In the genomic region with DNA sequence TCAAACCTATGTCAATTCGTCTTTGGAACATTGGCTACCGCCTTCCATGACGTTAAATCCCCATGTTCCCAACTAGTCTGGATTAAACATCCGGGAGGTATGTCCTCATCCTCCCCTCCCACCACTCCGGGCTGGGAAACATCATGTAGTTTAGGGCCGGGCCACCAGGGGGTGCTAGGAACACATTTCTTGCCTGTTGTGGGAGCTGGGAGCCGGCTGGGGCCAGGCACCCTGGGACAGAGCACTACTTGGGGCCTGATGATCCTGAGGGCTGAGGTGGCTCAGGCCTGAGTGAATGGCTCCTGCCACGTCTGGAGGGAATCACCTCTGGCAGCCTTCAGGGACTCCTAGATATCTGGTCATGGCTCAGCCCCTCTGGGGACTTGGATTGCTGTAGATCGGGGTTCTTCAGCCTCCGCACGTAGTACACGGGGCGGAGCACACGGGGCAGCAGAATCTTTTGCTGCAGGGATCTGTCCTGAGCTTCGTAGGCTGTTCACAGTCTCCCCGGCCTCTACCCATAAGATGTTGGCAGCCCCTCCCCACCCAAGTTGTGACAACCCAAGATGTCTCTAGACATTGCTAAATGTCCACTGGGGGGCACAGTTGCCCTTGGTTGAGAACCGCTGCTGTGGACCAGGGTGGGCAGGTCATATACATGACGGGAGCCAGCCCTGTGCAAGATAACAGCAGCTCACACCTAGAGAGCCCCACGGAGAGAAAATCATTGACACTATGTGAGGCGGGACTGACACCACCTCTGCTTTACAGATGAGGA, we compare ENCODE assay signal across 14 cellular contexts.
DNase-seq lines count a peak whose midpoint lies in the region; ATAC-seq and TF ChIP-seq lines count a peak whose summit lies in the region.
"Had no signal": no experiment of that assay in that cellular context is flagged by ENCODE, and none has a peak within 500 bp of the region (broad histone marks: within the 10 kb centered on the region; RNA-seq: fewer than 3 reads in every experiment).

No MANE protein-coding gene starts in this region.

- no peak for ATAC-seq in T-helper 17 cell
- ATAC-seq: stimulated activated effector memory CD8-positive, alpha-beta T cell treated with anti-CD3 and anti-CD28 coated beads, Interleukin-12 subunit alpha, Interleukin-12 subunit beta, amount 100 ng/mL, for 72 hours; T-cell had no signal

- peaks cover 29% of the 10 kb centered on the region for H3K9me3 Mint-ChIP-seq in activated naive CD4-positive, alpha-beta T cell treated with anti-CD3 and anti-CD28 coated beads for 36 hours

- H3K27me3 Mint-ChIP-seq in activated naive CD4-positive, alpha-beta T cell treated with anti-CD3 and anti-CD28 coated beads for 36 hours (ENCODE audit: low read depth) = no peaks in the 10 kb centered on the region
- no peaks in the 10 kb centered on the region for H3K27me3 Mint-ChIP-seq in T-helper 17 cell
- H3K27me3 Mint-ChIP-seq: T-cell had no signal

- in situ Hi-C loops in SK-MEL-5 (cut with HindIII; ENCODE audit: low pct_unique_long_range_greater_than_20kb, low sequenced_read_pairs) = no loop called here

- no peak for TF ChIP-seq CTCF in A673 (conservative IDR thresholded peaks at IDR 0.05; ENCODE audit: low read depth, low read length)

- DNase-seq in activated naive CD4-positive, alpha-beta T cell treated with anti-CD3 and anti-CD28 coated beads for 36 hours = peak; percentile 17
- DNase-seq in activated naive CD4-positive, alpha-beta T cell treated with anti-CD3 and anti-CD28 coated beads, Interleukin-2, amount 50 U/mL, for 16 hours = no peak
- DNase-seq in HEK293T (ENCODE audit: extremely low spot score) (peak; percentile 21), SK-MEL-5 (ENCODE audit: low read depth, low spot score) (peak; percentile 34), midbrain (lab: John Stamatoyannopoulos, UW) (peak; percentile 2), NCI-H748 treated with DMSO at 0.1 percent for 48 hours (lab: John Stamatoyannopoulos, UW) (no peak), A673 (ENCODE audit: low spot score) (no peak), T-helper 17 cell (no peak)
- DNase-seq: effector CD4-positive, alpha-beta T cell; NCI-H510A; occipital lobe; T-cell had no signal

- H3K36me3 Mint-ChIP-seq in activated naive CD4-positive, alpha-beta T cell treated with anti-CD3 and anti-CD28 coated beads for 36 hours (ENCODE audit: low read depth) = peaks cover 2% of the 10 kb centered on the region
- no peaks in the 10 kb centered on the region for H3K36me3 Mint-ChIP-seq in T-helper 17 cell (ENCODE audit: low read depth)
- H3K36me3 Mint-ChIP-seq: stimulated activated effector memory CD8-positive, alpha-beta T cell treated with anti-CD3 and anti-CD28 coated beads, Interleukin-12 subunit alpha, Interleukin-12 subunit beta, amount 100 ng/mL, for 72 hours; T-cell had no signal

- H3K9me3 ChIP-seq in A673 (ENCODE audit: low read depth, low read length, poor library complexity, severe bottlenecking) (peaks cover 29% of the 10 kb centered on the region), T-helper 17 cell (ENCODE audit: control insufficient read depth, low read length, poor library complexity, severe bottlenecking) (no peaks in the 10 kb centered on the region)

- no peaks in the 10 kb centered on the region for H3K4me1 ChIP-seq in A673 (ENCODE audit: insufficient read depth, low read length, poor library complexity, severe bottlenecking)

- no peaks in the 10 kb centered on the region for H3K4me1 Mint-ChIP-seq in activated naive CD4-positive, alpha-beta T cell treated with anti-CD3 and anti-CD28 coated beads for 36 hours (ENCODE audit: low read depth)
- H3K4me1 Mint-ChIP-seq in T-helper 17 cell = no peaks in the 10 kb centered on the region
- H3K4me1 Mint-ChIP-seq: stimulated activated effector memory CD8-positive, alpha-beta T cell treated with anti-CD3 and anti-CD28 coated beads, Interleukin-12 subunit alpha, Interleukin-12 subunit beta, amount 100 ng/mL, for 72 hours; T-cell had no signal

- H3K27ac Mint-ChIP-seq in activated naive CD4-positive, alpha-beta T cell treated with anti-CD3 and anti-CD28 coated beads for 36 hours = no peak overlapping the region
- no peak overlapping the region for H3K27ac Mint-ChIP-seq in T-helper 17 cell
- H3K27ac Mint-ChIP-seq: stimulated activated effector memory CD8-positive, alpha-beta T cell treated with anti-CD3 and anti-CD28 coated beads, Interleukin-12 subunit alpha, Interleukin-12 subunit beta, amount 100 ng/mL, for 72 hours; T-cell had no signal

- H3K27me3 ChIP-seq in A673 (replicated peaks; ENCODE audit: insufficient read depth, low read depth, low read length, poor library complexity) = no peaks in the 10 kb centered on the region
- H3K27me3 ChIP-seq: BLaER1 had no signal

- POLR2A ChIA-PET in HEK293T (lab: Yijun Ruan, JAX) = no interaction called here
- POLR2A ChIA-PET in A673 (lab: Charles Lee; ENCODE audit: low non-redundant PET) = no interaction called here

- CTCF ChIA-PET in activated naive CD4-positive, alpha-beta T cell treated with anti-CD3 and anti-CD28 coated beads for 36 hours (lab: Charles Lee) = no interaction called here
- CTCF ChIA-PET in HEK293T (lab: Yijun Ruan, JAX) (no interaction called here), A673 (lab: Charles Lee) (no interaction called here)

- H3K36me3 ChIP-seq in A673 (ENCODE audit: insufficient read depth, low read length, poor library complexity, severe bottlenecking) = no peaks in the 10 kb centered on the region
- H3K36me3 ChIP-seq: BLaER1 had no signal

- no TSS peak for BruUV-seq in A673 (replicated peaks; lab: Mats Ljungman, UMichigan)

- intact Hi-C loops in activated naive CD4-positive, alpha-beta T cell treated with anti-CD3 and anti-CD28 coated beads for 36 hours (cut with micrococcal nuclease) = no loop called here
- intact Hi-C loops in A673 (cut with micrococcal nuclease; ENCODE audit: unreplicated experiment) = no loop called here

- H3K4me3 Mint-ChIP-seq in activated naive CD4-positive, alpha-beta T cell treated with anti-CD3 and anti-CD28 coated beads for 36 hours = no peak overlapping the region
- H3K4me3 Mint-ChIP-seq in T-helper 17 cell = no peak overlapping the region
- H3K4me3 Mint-ChIP-seq: stimulated activated effector memory CD8-positive, alpha-beta T cell treated with anti-CD3 and anti-CD28 coated beads, Interleukin-12 subunit alpha, Interleukin-12 subunit beta, amount 100 ng/mL, for 72 hours; T-cell had no signal

- H3K27ac ChIP-seq in A673 (ENCODE audit: low read depth, low read length, poor library complexity, severe bottlenecking) = no peak overlapping the region
- H3K27ac ChIP-seq: BLaER1 had no signal

- H3K4me3 ChIP-seq in A673 (ENCODE audit: low read depth, low read length, poor library complexity, severe bottlenecking) = no peak overlapping the region
- H3K4me3 ChIP-seq: BLaER1 had no signal

TF ChIP-seq in HEK293T, 16 proteins besides CTCF, POLR2A, EP300 and RAD21:
- TF ChIP-seq SUZ12 (IDR thresholded peaks at IDR 0.05) = no peak
- no peak for TF ChIP-seq NFRKB (IDR thresholded peaks at IDR 0.05)
- TF ChIP-seq BHLHE40 (IDR thresholded peaks at IDR 0.05; ENCODE audit: borderline replicate concordance) = no peak
- TF ChIP-seq LEF1 (IDR thresholded peaks at IDR 0.05; ENCODE audit: borderline replicate concordance) = no peak
- no peak for TF ChIP-seq ZNF384 (IDR thresholded peaks at IDR 0.05)
- no peak for TF ChIP-seq L3MBTL2 (conservative IDR thresholded peaks at IDR 0.05)
- no peak for TF ChIP-seq SP1 (IDR thresholded peaks at IDR 0.05)

Comparison
In these comparisons a context has a peak if more than half of its experiments do, and no peak if none do; other contexts are left out.
1. DNase-seq: peak in activated naive CD4-positive, alpha-beta T cell treated with anti-CD3 and anti-CD28 coated beads for 36 hours (single experiment), HEK293T (single experiment), SK-MEL-5 (single experiment) and midbrain (single experiment); none in activated naive CD4-positive, alpha-beta T cell treated with anti-CD3 and anti-CD28 coated beads, Interleukin-2, amount 50 U/mL, for 16 hours (single experiment), NCI-H748 treated with DMSO at 0.1 percent for 48 hours (single experiment), A673 (single experiment) and T-helper 17 cell (0 of 3).